In the genomic region with DNA sequence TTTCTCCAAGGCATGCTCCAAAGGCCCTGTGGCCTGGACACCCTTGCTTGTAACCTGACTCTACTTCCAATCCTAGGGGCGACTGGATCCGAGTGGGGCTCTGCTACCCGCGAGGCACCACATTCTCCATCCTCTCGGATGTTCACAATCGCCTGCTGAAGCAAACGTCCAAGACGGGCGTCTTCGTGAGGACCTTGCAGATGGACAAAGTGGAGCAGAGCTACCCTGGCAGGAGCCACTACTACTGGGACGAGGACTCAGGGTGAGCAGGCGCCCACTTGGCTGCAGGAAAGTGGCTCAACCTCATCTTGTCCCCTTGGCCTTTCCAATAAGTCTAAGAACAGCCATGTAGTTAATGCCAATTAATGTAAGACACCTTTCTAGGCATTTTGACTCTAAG, we compare ENCODE assay signal across 20 cellular contexts. TPM values are rescaled to one million over a fixed set of nuclear protein-coding genes. Genes with fewer than 3 reads are reported as not detected.
DNase-seq lines count a peak whose midpoint lies in the region; ATAC-seq and TF ChIP-seq lines count a peak whose summit lies in the region.
"Had no signal": no experiment of that assay in that cellular context is flagged by ENCODE, and none has a peak within 500 bp of the region (broad histone marks: within the 10 kb centered on the region; RNA-seq: fewer than 3 reads in every experiment).

No MANE protein-coding gene starts in this region.

- 96 to 98% methylated on average over 12 of the region's 12 CpGs for WGBS in sigmoid colon, 2 donors
- 94 to 95% methylated on average over 12 of the region's 12 CpGs for WGBS in testis, 2 donors

- H3K9me3 ChIP-seq in sigmoid colon (no peaks in the 10 kb centered on the region), testis (no peaks in the 10 kb centered on the region)
- H3K9me3 ChIP-seq: BLaER1 treated with 17β-estradiol and CSF1 and Interleukin-3, amounts not matched to agents 10 nM and 100 nM; Caco-2 had no signal

- DNase-seq in chondrocyte (ENCODE audit: low spot score) (no peak), nephron progenitor cell (no peak), omental fat pad (ENCODE audit: low spot score) (no peak), sigmoid colon (no peak), testis (no peak), NCI-H128 (lab: John Stamatoyannopoulos, UW; ENCODE audit: unreplicated experiment) (no peak), NCI-H2029 treated with DMSO at 0.1 percent for 48 hours (lab: John Stamatoyannopoulos, UW) (no peak), T-helper 9 cell (no peak)
- DNase-seq: 8988T; ACHN; AML-193; Caco-2; Calu3; CD4-positive, alpha-beta T cell; CD8-positive, alpha-beta T cell; DMS79 treated with DMSO at 0.1 percent for 48 hours; GF-D8 had no signal

- peaks cover 0 to 65% (median 56%) of the 10 kb centered on the region in 4 donors for H3K4me1 ChIP-seq in sigmoid colon
- H3K4me1 ChIP-seq in testis = no peaks in the 10 kb centered on the region

- intact Hi-C loops in sigmoid colon (cut with DNase I) = loop anchor here (2.0 to 10.0 kb wide), 2 partner anchors 121 to 243 kb away; partner anchors contain the start of gene ABHD17C
- intact Hi-C loops in testis (cut with DNase I; ENCODE audit: low total_unique reads) = no loop called here

- no peak for TF ChIP-seq EP300 in sigmoid colon (IDR thresholded peaks at IDR 0.05)

- peaks cover 39% of the 10 kb centered on the region for H3K36me3 Mint-ChIP-seq in chondrocyte (ENCODE audit: low read depth)
- peaks cover 16% of the 10 kb centered on the region for H3K36me3 Mint-ChIP-seq in nephron progenitor cell (ENCODE audit: low read depth)

- H3K27me3 Mint-ChIP-seq in chondrocyte (ENCODE audit: low read depth) (no peaks in the 10 kb centered on the region), nephron progenitor cell (ENCODE audit: low read depth, poor library complexity) (no peaks in the 10 kb centered on the region)
- H3K27me3 Mint-ChIP-seq: B cell; CD4-positive, alpha-beta T cell had no signal

- H3K27ac Mint-ChIP-seq in chondrocyte (ENCODE audit: unreplicated experiment) = peak overlapping the region; percentile 28
- H3K27ac Mint-ChIP-seq in nephron progenitor cell = peak overlapping the region; percentile 59
- H3K27ac Mint-ChIP-seq: B cell; CD4-positive, alpha-beta T cell; CD8-positive, alpha-beta T cell had no signal

- peak; percentile 36 for ATAC-seq in omental fat pad (ENCODE audit: low FRiP score)
- ATAC-seq: CD8-positive, alpha-beta T cell had no signal

- TF ChIP-seq CTCF in chondrocyte (IDR thresholded peaks at IDR 0.05) (no peak), nephron progenitor cell (IDR thresholded peaks at IDR 0.05) (no peak), omental fat pad (IDR thresholded peaks at IDR 0.05) (no peak), sigmoid colon (IDR thresholded peaks at IDR 0.05) (no peak), testis (IDR thresholded peaks at IDR 0.05) (no peak)

- H3K4me1 Mint-ChIP-seq in chondrocyte (ENCODE audit: low read depth) (peaks cover 15% of the 10 kb centered on the region), nephron progenitor cell (peaks cover 18% of the 10 kb centered on the region)
- H3K4me1 Mint-ChIP-seq: B cell had no signal

- H3K4me3 Mint-ChIP-seq in chondrocyte (ENCODE audit: unreplicated experiment) (no peak overlapping the region), nephron progenitor cell (no peak overlapping the region)
- H3K4me3 Mint-ChIP-seq: B cell; CD4-positive, alpha-beta T cell; CD8-positive, alpha-beta T cell had no signal

- peaks cover 0 to 5% (median 0%) of the 10 kb centered on the region in 4 donors for H3K36me3 ChIP-seq in sigmoid colon
- H3K36me3 ChIP-seq in testis (ENCODE audit: low read depth, missing control alignments) = no peaks in the 10 kb centered on the region

- no peaks in the 10 kb centered on the region for H3K9me3 Mint-ChIP-seq in chondrocyte (ENCODE audit: low read depth)
- H3K9me3 Mint-ChIP-seq in nephron progenitor cell = no peaks in the 10 kb centered on the region
- H3K9me3 Mint-ChIP-seq: CD4-positive, alpha-beta T cell; CD8-positive, alpha-beta T cell had no signal

- TF ChIP-seq POLR2A in sigmoid colon (IDR thresholded peaks at IDR 0.05) = no peak
- no peak for TF ChIP-seq POLR2A in testis (IDR thresholded peaks at IDR 0.05)

- no peaks in the 10 kb centered on the region for H3K27me3 ChIP-seq in sigmoid colon
- no peaks in the 10 kb centered on the region for H3K27me3 ChIP-seq in testis
- H3K27me3 ChIP-seq: BLaER1 treated with 17β-estradiol and CSF1 and Interleukin-3, amounts not matched to agents 10 nM and 100 nM had no signal

- H3K27ac ChIP-seq in sigmoid colon (peak overlapping the region in 3 of 4 donors; percentile 69 to 89 (median 76)), testis (no peak overlapping the region)
- H3K27ac ChIP-seq: BLaER1 treated with 17β-estradiol and CSF1 and Interleukin-3, amounts not matched to agents 10 nM and 100 nM; C4-2B had no signal

- H3K4me3 ChIP-seq in sigmoid colon (no peak overlapping the region), testis (no peak overlapping the region)
- H3K4me3 ChIP-seq: BLaER1 treated with 17β-estradiol and CSF1 and Interleukin-3, amounts not matched to agents 10 nM and 100 nM had no signal

RNA-seq across cellular contexts. Expression of gene MESD, which starts 51.9 kb away (rescaled TPM):
- 23.5 to 26.5 TPM (median 23.8 TPM) in 3 replicates for total RNA-seq in chondrocyte
- total RNA-seq in omental fat pad = 10 to 100 TPM; 19.5 to 26.1 (median 22.6) TPM
- total RNA-seq in sigmoid colon = 10 to 100 TPM; 11.7 to 20.8 (median 15.7) TPM
- polyA plus RNA-seq in sigmoid colon = 10 to 100 TPM in 1 of 3 donors, 1 to 10 TPM in 2; 5.4 to 20.1 (median 6.9) TPM
- 10 to 100 TPM; 38.5 to 39.8 TPM for total RNA-seq in testis
- polyA plus RNA-seq in testis (ENCODE audit: insufficient read depth, low read depth, low replicate concordance) = 26.0 TPM

Comparison
In these comparisons a context has a peak if more than half of its experiments do, and no peak if none do; other contexts are left out.
1. H3K27ac ChIP-seq: peak in sigmoid colon (3 of 4); none in testis (0 of 2).